In the genomic region with DNA sequence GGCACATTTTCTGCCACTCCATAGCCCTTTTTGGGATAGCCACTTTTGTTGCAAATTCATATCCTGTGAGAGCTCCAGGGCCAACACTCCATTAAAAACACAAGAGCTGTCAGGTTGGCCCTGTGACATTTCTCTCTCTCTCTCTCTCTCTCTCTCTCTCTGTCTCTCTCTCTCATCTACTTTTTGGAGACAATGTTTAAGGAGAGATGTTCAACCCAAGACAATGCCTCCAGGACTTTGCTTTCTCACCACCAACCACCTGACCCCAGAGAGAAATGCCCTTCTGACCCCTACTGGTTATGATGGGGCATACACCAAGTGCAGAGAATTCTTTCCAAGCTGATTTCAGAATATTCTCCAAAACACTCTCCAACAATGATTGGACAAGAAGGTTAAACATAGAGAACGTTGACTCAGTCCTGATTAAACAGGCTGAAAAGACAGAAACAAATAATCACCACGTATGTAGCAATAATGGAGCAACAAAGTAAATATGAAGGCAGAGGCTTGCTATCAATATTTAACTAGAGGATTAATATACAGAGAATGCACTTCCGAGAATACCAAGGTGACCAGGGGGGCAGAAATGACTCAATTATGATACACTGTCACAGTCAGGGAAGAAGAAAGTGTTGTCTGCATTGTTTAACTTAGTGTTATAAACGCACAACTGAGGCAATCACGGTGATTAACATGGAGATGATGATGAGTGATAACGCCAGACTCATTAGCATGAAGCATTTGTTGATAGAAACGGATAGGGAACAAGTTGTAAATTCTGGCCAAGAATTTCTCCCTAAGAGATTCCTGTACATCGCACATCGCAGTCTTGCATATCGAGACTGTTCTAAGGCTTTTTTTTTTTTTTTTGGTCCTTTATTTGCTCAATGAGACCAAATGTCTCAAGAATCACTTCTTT, we compare ENCODE assay signal across 8 cellular contexts.
DNase-seq lines count a peak whose midpoint lies in the region; ATAC-seq and TF ChIP-seq lines count a peak whose summit lies in the region.

No MANE protein-coding gene starts in this region.

- 63% methylated on average over 10 of the region's 10 CpGs for WGBS in mammary epithelial cell (ENCODE audit: low coverage, missing lambda C conversion rate)
- WGBS in mesenchymal stem cell, result 91% methylated on average over 8 of the region's 10 CpGs

- H3K4me2 ChIP-seq in OCI-LY7 (ENCODE audit: low read length) (no peak overlapping the region), mammary epithelial cell (ENCODE audit: insufficient read depth, low read depth, low read length) (no peak overlapping the region), mesenchymal stem cell (ENCODE audit: low read length, poor library complexity, severe bottlenecking) (no peak overlapping the region)

- H3K9me2 ChIP-seq in OCI-LY7 (ENCODE audit: insufficient read depth, low read length), result no peaks in the 10 kb centered on the region

- H2AFZ ChIP-seq in OCI-LY7 (ENCODE audit: low read length), result peak overlapping the region; percentile 57; the same call in 1 of the 2 replicates
- H2AFZ ChIP-seq in mammary epithelial cell (ENCODE audit: low read depth, low read length), result no peak overlapping the region
- H2AFZ ChIP-seq in mesenchymal stem cell (ENCODE audit: low read depth, low read length), result no peak overlapping the region

- TF ChIP-seq CTCF in OCI-LY7 (conservative IDR thresholded peaks at IDR 0.05; ENCODE audit: low read length) (peak; percentile 96), mammary epithelial cell (conservative IDR thresholded peaks at IDR 0.05 in 1 of 2, IDR thresholded peaks at IDR 0.05 in 1 of 2; ENCODE audit: extremely low read depth in 1 of 2, insufficient read depth in 1 of 2, low read depth in 1 of 2, low read length in 2 of 2) (peak; percentile 86 to 94)

- CTCF ChIA-PET in CD4-positive, alpha-beta memory T cell (lab: Charles Lee; ENCODE audit: partially characterized antibody), result interaction anchor here (0.5 to 6.3 kb wide), 28 partner anchors 9 to 859 kb away, joined by 3 to 102 read pairs (median 5); no protein-coding TSS in a partner anchor
- CTCF ChIA-PET in OCI-LY7 (lab: Charles Lee; ENCODE audit: unreplicated experiment), result interaction anchor here (0.8 kb wide), 1 partner anchor 54 kb away, joined by 3 read pairs; no protein-coding TSS in a partner anchor
- CTCF ChIA-PET in mammary epithelial cell (lab: Charles Lee; ENCODE audit: low non-redundant PET), result interaction anchor here (0.6 to 0.7 kb wide), 2 partner anchors 82 to 108 kb away, joined by 4 to 6 read pairs; no protein-coding TSS in a partner anchor

- no peak overlapping the region for H3K9ac ChIP-seq in mammary epithelial cell (ENCODE audit: insufficient read depth, low read length)
- peak overlapping the region; percentile 16 for H3K9ac ChIP-seq in mesenchymal stem cell (ENCODE audit: low read length)

- peak overlapping the region; percentile 21 to 98 (median 84) for H3K27ac Mint-ChIP-seq in CD4-positive, alpha-beta memory T cell

- no peak overlapping the region for H3K4me3 ChIP-seq in CD4-positive, alpha-beta memory T cell (ENCODE audit: low read length in 2 of 2)
- H3K4me3 ChIP-seq in OCI-LY7 (ENCODE audit: low read depth, low read length, poor library complexity, severe bottlenecking) (no peak overlapping the region), mammary epithelial cell (replicated peaks in 1 of 3; ENCODE audit: insufficient read depth in 1 of 3, low read depth in 2 of 3, low read length in 3 of 3) (no peak overlapping the region), mesenchymal stem cell (ENCODE audit: insufficient read depth in 1 of 2, low read depth in 1 of 2, low read length in 2 of 2) (no peak overlapping the region)

- POLR2A ChIA-PET in CD4-positive, alpha-beta memory T cell (lab: Charles Lee; ENCODE audit: partially characterized antibody), result interaction anchor here (0.5 to 39.0 kb wide), 8 partner anchors 37 to 710 kb away, joined by 3 to 2213 read pairs (median 4); partner anchors contain the start of gene CCDC7
- POLR2A ChIA-PET in OCI-LY7 (lab: Charles Lee), result interaction anchor here (0.7 to 1.0 kb wide), 3 partner anchors 8 to 676 kb away, joined by 3 to 5 read pairs (median 4); no protein-coding TSS in a partner anchor

- H3K4me1 ChIP-seq in CD4-positive, alpha-beta memory T cell (ENCODE audit: insufficient read depth, low read length), result peaks cover 53% of the 10 kb centered on the region
- peaks cover 48% of the 10 kb centered on the region for H3K4me1 ChIP-seq in OCI-LY7 (ENCODE audit: insufficient read depth, low read length, poor library complexity, severe bottlenecking)
- peaks cover 21% of the 10 kb centered on the region for H3K4me1 ChIP-seq in mammary epithelial cell (ENCODE audit: insufficient read depth, low read length)
- peaks cover 5% of the 10 kb centered on the region for H3K4me1 ChIP-seq in mesenchymal stem cell (ENCODE audit: control insufficient read depth, insufficient read depth, low read depth, low read length)

- H4K91ac ChIP-seq in mesenchymal stem cell (ENCODE audit: low read length), result no peak overlapping the region

- H2BK120ac ChIP-seq in mesenchymal stem cell (ENCODE audit: low read depth, low read length), result no peak overlapping the region

- H2AK5ac ChIP-seq in mesenchymal stem cell (ENCODE audit: low read length, severe bottlenecking), result peak overlapping the region; percentile 96

- H3K4me3 Mint-ChIP-seq in CD4-positive, alpha-beta memory T cell, result peak overlapping the region in 6 of 8 donors; percentile 3 to 79 (median 50)

- intact Hi-C loops in CD4-positive, alpha-beta memory T cell (cut with micrococcal nuclease), result loop anchor here (1.0 to 10.0 kb wide), 6 partner anchors 40 to 901 kb away; no protein-coding TSS in a partner anchor
- intact Hi-C loops in OCI-LY7 (cut with micrococcal nuclease; ENCODE audit: unreplicated experiment) (loop anchor here (1.0 to 10.0 kb wide), 3 partner anchors 148 to 361 kb away; no protein-coding TSS in a partner anchor), mammary epithelial cell (cut with micrococcal nuclease) (loop anchor here (1.0 to 5.0 kb wide), 7 partner anchors 22 to 361 kb away; partner anchors contain the start of gene ITGB1)

- no peak overlapping the region for H2BK12ac ChIP-seq in mesenchymal stem cell (ENCODE audit: low read length in 2 of 2)

- no peak overlapping the region for H2BK15ac ChIP-seq in mesenchymal stem cell (ENCODE audit: low read depth, poor library complexity, severe bottlenecking)

- no peaks in the 10 kb centered on the region for H3K9me3 ChIP-seq in CD4-positive, alpha-beta memory T cell (ENCODE audit: control insufficient read depth in 1 of 2, low read length in 2 of 2)
- H3K9me3 ChIP-seq in OCI-LY7 (ENCODE audit: low read length) (no peaks in the 10 kb centered on the region), mammary epithelial cell (replicated peaks; ENCODE audit: insufficient read depth, low read length) (no peaks in the 10 kb centered on the region), mesenchymal stem cell (ENCODE audit: control insufficient read depth, low read length) (no peaks in the 10 kb centered on the region)

- no peaks in the 10 kb centered on the region for H3K79me2 ChIP-seq in OCI-LY7 (ENCODE audit: insufficient read depth, low read depth, low read length)
- no peaks in the 10 kb centered on the region for H3K79me2 ChIP-seq in mammary epithelial cell (ENCODE audit: insufficient read depth, low read length)

- peaks cover 0 to 2% of the 10 kb centered on the region in 2 donors for H3K36me3 Mint-ChIP-seq in CD4-positive, alpha-beta memory T cell

- no peaks in the 10 kb centered on the region for H3K27me3 Mint-ChIP-seq in CD4-positive, alpha-beta memory T cell

- H3K9me3 Mint-ChIP-seq in CD4-positive, alpha-beta memory T cell, result peaks cover 0 to 2% (median 0%) of the 10 kb centered on the region in 8 donors

- H3K14ac ChIP-seq in mesenchymal stem cell (ENCODE audit: low read length in 2 of 2), result no peak overlapping the region

- no TSS peak for BruUV-seq in OCI-LY7 (replicated peaks; lab: Mats Ljungman, UMichigan)
- no TSS peak for BruUV-seq in mammary epithelial cell (replicated peaks; lab: Mats Ljungman, UMichigan)

- H2BK5ac ChIP-seq in mesenchymal stem cell (ENCODE audit: low read depth, low read length, poor library complexity, severe bottlenecking), result peak overlapping the region; percentile 76

- no peaks in the 10 kb centered on the region for H3K79me1 ChIP-seq in mesenchymal stem cell (replicated peaks; ENCODE audit: low read length, poor library complexity, severe bottlenecking)

- ATAC-seq in GM18511 (IDR thresholded peaks at IDR 0.05; ENCODE audit: unreplicated experiment), result peak; percentile 89
- ATAC-seq in HG03064 (IDR thresholded peaks at IDR 0.05; ENCODE audit: low read depth, unreplicated experiment), result peak; percentile 68

- H3K23ac ChIP-seq in mesenchymal stem cell (ENCODE audit: low read length in 2 of 2), result no peak overlapping the region

- no peaks in the 10 kb centered on the region for H3K27me3 ChIP-seq in CD4-positive, alpha-beta memory T cell (ENCODE audit: insufficient read depth, low read length)
- H3K27me3 ChIP-seq in mammary epithelial cell (ENCODE audit: insufficient read depth, low read length) (no peaks in the 10 kb centered on the region), mesenchymal stem cell (ENCODE audit: control insufficient read depth in 1 of 2, insufficient read depth in 1 of 2, low read length in 2 of 2) (no peaks in the 10 kb centered on the region)

- dilution Hi-C loops in mammary epithelial cell (cut with HindIII; ENCODE audit: low sequenced_read_pairs), result no loop called here

- no peak overlapping the region for H3K18ac ChIP-seq in mesenchymal stem cell (ENCODE audit: low read depth in 1 of 2, low read length in 2 of 2)

- DNase-seq in CD4-positive, alpha-beta memory T cell, result peak; percentile 59 to 71 (median 67)
- DNase-seq in OCI-LY7 (ENCODE audit: low spot score), result peak; percentile 79
- peak; percentile 75 for DNase-seq in mammary epithelial cell
- peak; percentile 29 for DNase-seq in mesenchymal stem cell
- DNase-seq in islet precursor cell, result no peak
- no peak for DNase-seq in epidermal melanocyte (ENCODE audit: insufficient read length, low spot score)

- in situ Hi-C loops in mammary epithelial cell (cut with MboI; ENCODE audit: low sequenced_read_pairs in 2 of 2), result loop anchor here in 1 of 2 donors (10.0 kb wide), 1 partner anchor 361 kb away; no protein-coding TSS in a partner anchor

- H3K4me1 Mint-ChIP-seq in CD4-positive, alpha-beta memory T cell, result peaks cover 35 to 54% (median 48%) of the 10 kb centered on the region in 4 donors

- H4K20me1 ChIP-seq in OCI-LY7 (ENCODE audit: insufficient read depth, low read length) (no peaks in the 10 kb centered on the region), mammary epithelial cell (ENCODE audit: insufficient read depth, low read length) (no peaks in the 10 kb centered on the region)

- no peaks in the 10 kb centered on the region for H3K36me3 ChIP-seq in CD4-positive, alpha-beta memory T cell (ENCODE audit: insufficient read depth, low read length)
- H3K36me3 ChIP-seq in OCI-LY7 (ENCODE audit: insufficient read depth, low read length), result no peaks in the 10 kb centered on the region
- H3K36me3 ChIP-seq in mammary epithelial cell (ENCODE audit: insufficient read depth, low read length), result no peaks in the 10 kb centered on the region
- no peaks in the 10 kb centered on the region for H3K36me3 ChIP-seq in mesenchymal stem cell (ENCODE audit: control insufficient read depth in 1 of 2, insufficient read depth in 2 of 2, low read depth in 1 of 2, low read length in 2 of 2)

- H3K4ac ChIP-seq in mesenchymal stem cell (ENCODE audit: low read depth in 1 of 2, low read length in 2 of 2), result no peak overlapping the region

- no peak overlapping the region for H3K27ac ChIP-seq in CD4-positive, alpha-beta memory T cell (ENCODE audit: low read depth, low read length)
- no peak overlapping the region for H3K27ac ChIP-seq in OCI-LY7 (ENCODE audit: low read depth, low read length, poor library complexity, severe bottlenecking)
- H3K27ac ChIP-seq in mammary epithelial cell (ENCODE audit: insufficient read depth, low read depth, low read length), result peak overlapping the region; percentile 4
- peak overlapping the region; percentile 97 for H3K27ac ChIP-seq in mesenchymal stem cell (ENCODE audit: low read length, poor library complexity, severe bottlenecking)

- no peak overlapping the region for H4K8ac ChIP-seq in mesenchymal stem cell (ENCODE audit: low read length)

Comparison
In these comparisons a context has a peak if more than half of its experiments do, and no peak if none do; other contexts are left out.
1. DNase-seq: peak in CD4-positive, alpha-beta memory T cell (5 of 5), OCI-LY7 (single experiment), mammary epithelial cell (single experiment) and mesenchymal stem cell (single experiment); none in islet precursor cell (single experiment) and epidermal melanocyte (single experiment).
2. H3K27ac ChIP-seq: peak in mammary epithelial cell (single experiment) and mesenchymal stem cell (single experiment); none in CD4-positive, alpha-beta memory T cell (single experiment) and OCI-LY7 (single experiment).